In the genomic region with DNA sequence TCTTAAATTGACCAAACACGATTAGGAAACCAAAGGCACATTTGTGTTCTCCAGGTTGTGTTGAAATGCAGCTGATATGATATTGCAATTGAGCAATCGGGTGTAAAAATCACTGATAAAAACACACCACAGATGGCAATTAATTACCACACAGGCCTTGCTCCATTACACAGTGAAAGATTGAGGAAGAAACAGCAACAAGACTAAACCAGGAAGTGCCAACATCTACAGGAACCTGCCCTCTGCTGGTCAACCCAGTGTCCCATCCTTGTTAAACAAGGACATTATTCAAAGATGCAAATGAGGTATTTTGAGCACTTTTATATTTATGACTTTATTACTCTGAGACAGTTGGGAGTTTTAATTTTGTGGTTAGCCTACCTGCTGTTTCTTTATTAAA, we compare ENCODE assay signal across 8 cellular contexts.
DNase-seq lines count a peak whose midpoint lies in the region; ATAC-seq and TF ChIP-seq lines count a peak whose summit lies in the region.

No MANE protein-coding gene starts in this region.

- TF ChIP-seq CTCF in C4-2B (conservative IDR thresholded peaks at IDR 0.05), result peak; percentile 75

- ATAC-seq in left ventricle myocardium superior (peak; percentile 84), HG02571 (IDR thresholded peaks at IDR 0.05; ENCODE audit: unreplicated experiment) (no peak)

- POLR2A ChIA-PET in HEK293T (lab: Yijun Ruan, JAX), result no interaction called here

- CTCF ChIA-PET in HEK293T (lab: Yijun Ruan, JAX), result no interaction called here

- DNase-seq in HEK293T (ENCODE audit: extremely low spot score) (peak; percentile 7), SK-N-DZ (ENCODE audit: low spot score) (peak; percentile 20), left ventricle myocardium superior (no peak), GM19240 (ENCODE audit: insufficient read length, low spot score) (no peak), NCI-H774 (lab: John Stamatoyannopoulos, UW) (no peak)
- DNase-seq in stimulated activated CD4-positive, alpha-beta T cell treated with anti-CD3 and anti-CD28 coated beads, Interleukin-12 subunit alpha, Interleukin-12 subunit beta, amount 100 ng/mL, for 4 hours, result no peak

- intact Hi-C loops in left ventricle myocardium superior (cut with micrococcal nuclease), result no loop called here

- no peak overlapping the region for H3K27ac ChIP-seq in C4-2B

TF ChIP-seq in HEK293T, 16 proteins besides CTCF, POLR2A, EP300 and RAD21:
- TF ChIP-seq SUZ12 (IDR thresholded peaks at IDR 0.05) (no peak), ZNF384 (IDR thresholded peaks at IDR 0.05) (no peak), SP1 (IDR thresholded peaks at IDR 0.05) (no peak), LEF1 (IDR thresholded peaks at IDR 0.05; ENCODE audit: borderline replicate concordance) (no peak), TARDBP (IDR thresholded peaks at IDR 0.05) (no peak), ELF4 (IDR thresholded peaks at IDR 0.05) (no peak), ARNT (IDR thresholded peaks at IDR 0.05) (no peak), HDGF (IDR thresholded peaks at IDR 0.05; ENCODE audit: borderline replicate concordance) (no peak), BHLHE40 (IDR thresholded peaks at IDR 0.05; ENCODE audit: borderline replicate concordance) (no peak), FOXK2 (IDR thresholded peaks at IDR 0.05) (no peak), CTBP1 (IDR thresholded peaks at IDR 0.05; ENCODE audit: borderline replicate concordance) (no peak), FOXM1 (IDR thresholded peaks at IDR 0.05; ENCODE audit: borderline replicate concordance) (no peak), NFRKB (IDR thresholded peaks at IDR 0.05) (no peak), L3MBTL2 (conservative IDR thresholded peaks at IDR 0.05) (no peak), FOXA1 (IDR thresholded peaks at IDR 0.05) (no peak)
- TF ChIP-seq, protein P1, sequence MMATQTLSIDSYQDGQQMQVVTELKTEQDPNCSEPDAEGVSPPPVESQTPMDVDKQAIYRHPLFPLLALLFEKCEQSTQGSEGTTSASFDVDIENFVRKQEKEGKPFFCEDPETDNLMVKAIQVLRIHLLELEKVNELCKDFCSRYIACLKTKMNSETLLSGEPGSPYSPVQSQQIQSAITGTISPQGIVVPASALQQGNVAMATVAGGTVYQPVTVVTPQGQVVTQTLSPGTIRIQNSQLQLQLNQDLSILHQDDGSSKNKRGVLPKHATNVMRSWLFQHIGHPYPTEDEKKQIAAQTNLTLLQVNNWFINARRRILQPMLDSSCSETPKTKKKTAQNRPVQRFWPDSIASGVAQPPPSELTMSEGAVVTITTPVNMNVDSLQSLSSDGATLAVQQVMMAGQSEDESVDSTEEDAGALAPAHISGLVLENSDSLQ (IDR thresholded peaks at IDR 0.05), result no peak

Comparison
In these comparisons a context has a peak if more than half of its experiments do, and no peak if none do; other contexts are left out.
1. DNase-seq: peak in HEK293T (single experiment) and SK-N-DZ (single experiment); none in left ventricle myocardium superior (single experiment), GM19240 (single experiment), NCI-H774 (single experiment) and stimulated activated CD4-positive, alpha-beta T cell treated with anti-CD3 and anti-CD28 coated beads, Interleukin-12 subunit alpha, Interleukin-12 subunit beta, amount 100 ng/mL, for 4 hours (single experiment).